1 cellular context compared by ENCODE assay signal in the genomic region with DNA sequence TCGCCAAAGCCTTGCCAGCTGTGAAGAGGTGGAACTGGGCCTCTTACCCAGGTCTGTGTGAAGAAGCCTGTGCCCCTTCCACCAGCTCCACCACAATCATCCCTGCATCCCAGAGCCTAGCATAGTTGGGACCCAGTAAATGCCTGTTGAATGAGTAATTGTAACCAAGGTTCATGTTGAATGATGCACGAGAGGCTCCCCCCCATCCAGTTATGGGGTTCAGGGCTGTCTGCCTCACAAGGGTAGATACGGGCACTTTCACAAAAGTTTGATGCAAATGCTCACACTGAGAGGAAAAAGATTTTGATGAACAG.
TF ChIP-seq lines count a peak whose summit lies in the region.

No MANE protein-coding gene starts in this region.

TF ChIP-seq in IMR-90, 13 proteins besides CTCF, POLR2A, EP300 and RAD21:
- no peak for TF ChIP-seq CEBPB (IDR thresholded peaks at IDR 0.05; ENCODE audit: low read depth, low read length)
- no peak for TF ChIP-seq MXI1 (IDR thresholded peaks at IDR 0.05; ENCODE audit: borderline replicate concordance, low read depth, low read length)
- TF ChIP-seq MAFK (IDR thresholded peaks at IDR 0.05; ENCODE audit: low read depth, low read length): no peak
- TF ChIP-seq SMC3 (IDR thresholded peaks at IDR 0.05; ENCODE audit: low read depth, low read length): no peak
- no peak for TF ChIP-seq CHD1 (IDR thresholded peaks at IDR 0.05; ENCODE audit: low read depth, low read length)
- TF ChIP-seq FOS (IDR thresholded peaks at IDR 0.05; ENCODE audit: low read depth, low read length): no peak
- no peak for TF ChIP-seq RCOR1 (IDR thresholded peaks at IDR 0.05; ENCODE audit: insufficient replicate concordance, low read length)
- TF ChIP-seq, protein P1, sequence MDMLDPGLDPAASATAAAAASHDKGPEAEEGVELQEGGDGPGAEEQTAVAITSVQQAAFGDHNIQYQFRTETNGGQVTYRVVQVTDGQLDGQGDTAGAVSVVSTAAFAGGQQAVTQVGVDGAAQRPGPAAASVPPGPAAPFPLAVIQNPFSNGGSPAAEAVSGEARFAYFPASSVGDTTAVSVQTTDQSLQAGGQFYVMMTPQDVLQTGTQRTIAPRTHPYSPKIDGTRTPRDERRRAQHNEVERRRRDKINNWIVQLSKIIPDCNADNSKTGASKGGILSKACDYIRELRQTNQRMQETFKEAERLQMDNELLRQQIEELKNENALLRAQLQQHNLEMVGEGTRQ (IDR thresholded peaks at IDR 0.05; ENCODE audit: low read depth, low read length): no peak
- no peak for TF ChIP-seq MAZ (IDR thresholded peaks at IDR 0.05; ENCODE audit: borderline replicate concordance, low read depth, low read length)
- no peak for TF ChIP-seq ELK1 (IDR thresholded peaks at IDR 0.05; ENCODE audit: borderline replicate concordance, low read depth, low read length)
- TF ChIP-seq NFE2L2 (IDR thresholded peaks at IDR 0.05; ENCODE audit: low read depth, low read length): no peak
